Comparison of ENCODE assay signal across 1 cellular context in the genomic region with DNA sequence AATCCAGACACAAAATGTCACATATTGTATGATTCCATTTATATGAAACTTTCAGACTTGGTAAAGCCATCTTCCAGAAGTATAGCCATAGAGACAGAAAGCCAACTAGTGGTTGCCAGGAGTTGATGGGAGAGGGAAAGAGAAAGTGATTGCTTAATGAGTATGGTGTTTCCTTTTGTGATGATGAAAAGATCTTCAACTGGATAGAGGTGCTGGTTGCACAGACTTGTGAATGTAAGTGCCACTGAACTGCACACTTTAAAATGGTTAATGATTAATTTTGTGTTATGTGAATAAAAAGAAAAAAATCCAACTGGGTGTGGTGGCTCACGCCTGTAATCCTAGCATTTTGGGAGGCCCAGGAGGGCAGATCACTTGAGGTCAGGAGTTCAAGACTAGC.
TF ChIP-seq lines count a peak whose summit lies in the region.

No MANE protein-coding gene starts in this region.

TF ChIP-seq in HepG2, 621 proteins besides CTCF, POLR2A, EP300 and RAD21 (continued from another document):
- TF ChIP-seq, protein P1, sequence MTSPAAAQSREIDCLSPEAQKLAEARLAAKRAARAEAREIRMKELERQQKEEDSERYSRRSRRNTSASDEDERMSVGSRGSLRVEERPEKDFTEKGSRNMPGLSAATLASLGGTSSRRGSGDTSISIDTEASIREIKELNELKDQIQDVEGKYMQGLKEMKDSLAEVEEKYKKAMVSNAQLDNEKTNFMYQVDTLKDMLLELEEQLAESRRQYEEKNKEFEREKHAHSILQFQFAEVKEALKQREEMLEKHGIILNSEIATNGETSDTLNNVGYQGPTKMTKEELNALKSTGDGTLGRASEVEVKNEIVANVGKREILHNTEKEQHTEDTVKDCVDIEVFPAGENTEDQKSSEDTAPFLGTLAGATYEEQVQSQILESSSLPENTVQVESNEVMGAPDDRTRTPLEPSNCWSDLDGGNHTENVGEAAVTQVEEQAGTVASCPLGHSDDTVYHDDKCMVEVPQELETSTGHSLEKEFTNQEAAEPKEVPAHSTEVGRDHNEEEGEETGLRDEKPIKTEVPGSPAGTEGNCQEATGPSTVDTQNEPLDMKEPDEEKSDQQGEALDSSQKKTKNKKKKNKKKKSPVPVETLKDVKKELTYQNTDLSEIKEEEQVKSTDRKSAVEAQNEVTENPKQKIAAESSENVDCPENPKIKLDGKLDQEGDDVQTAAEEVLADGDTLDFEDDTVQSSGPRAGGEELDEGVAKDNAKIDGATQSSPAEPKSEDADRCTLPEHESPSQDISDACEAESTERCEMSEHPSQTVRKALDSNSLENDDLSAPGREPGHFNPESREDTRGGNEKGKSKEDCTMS (CRISPR knock-in tag; conservative IDR thresholded peaks at IDR 0.05) = no peak
- TF ChIP-seq GATAD2A (CRISPR knock-in tag; IDR thresholded peaks at IDR 0.05) = 0 out of 2 replicates have a peak, but pooled peaks have one; percentile 26
- TF ChIP-seq ZNF460 (CRISPR knock-in tag; IDR thresholded peaks at IDR 0.05; ENCODE audit: borderline replicate concordance) = peak; percentile 85; the same call in 1 of the 2 replicates
